29 cellular contexts compared by ENCODE assay signal in genomic region chr4:67130411-67130810, GRCh38.
"Had no signal": no experiment of that assay in that cellular context is flagged by ENCODE, and none has a peak within 500 bp of the region (broad histone marks: within the 10 kb centered on the region; RNA-seq: fewer than 3 reads in every experiment).

No MANE protein-coding gene starts in this region.

- H3K9me3 ChIP-seq: esophagus squamous epithelium, lower lobe of right lung, neutrophil, right lobe of liver, suprapubic skin, transverse colon, vagina had no signal

- H3K4me3 ChIP-seq: coronary artery, esophagus squamous epithelium, heart right ventricle, lower lobe of right lung, right lobe of liver, smooth muscle cell, suprapubic skin, transverse colon, vagina had no signal

- DNase-seq: dermis blood vessel endothelial cell; effector memory CD4-positive, alpha-beta T cell; erythroblast; esophagus squamous epithelium; foreskin melanocyte; glutamatergic neuron; heart right ventricle; hippocampal formation; left colon; left ventricle myocardium superior; lower lobe of right lung; naive B cell; right lobe of liver; stimulated activated CD4-positive, alpha-beta T cell treated with anti-CD3 and anti-CD28 coated beads, Interleukin-12 subunit alpha, Interleukin-12 subunit beta, amount 100 ng/mL, for 4 hours; stimulated activated CD4-positive, alpha-beta T cell treated with anti-CD3 and anti-CD28 coated beads, Interleukin-1b, Interleukin-23, amount 100 ng/mL, for 48 hours; stimulated activated CD4-positive, alpha-beta T cell treated with anti-CD3 and anti-CD28 coated beads, Interleukin-4, amount 100 ng/mL, for 1 hour; stimulated activated CD8-positive, alpha-beta memory T cell treated with anti-CD3 and anti-CD28 coated beads, Interleukin-4, amount 100 ng/mL, for 48 hours; stimulated activated naive CD4-positive, alpha-beta T cell; stimulated activated naive CD8-positive, alpha-beta T cell treated with anti-CD3 and anti-CD28 coated beads, Interleukin-15, amount 100 ng/mL, for 72 hours; transverse colon had no signal

- H3K79me2 ChIP-seq: parathyroid adenoma had no signal

- ATAC-seq: left colon, lower lobe of right lung, right lobe of liver had no signal

- H3K4me3 Mint-ChIP-seq: naive B cell; natural killer cell treated with Interleukin-12 subunit alpha and Interleukin-12 subunit beta and Interleukin-15 and Interleukin-18, amount 100 ng/mL, for 72 hours; neural crest cell; stimulated activated naive CD8-positive, alpha-beta T cell treated with anti-CD3 and anti-CD28 coated beads, Interleukin-15, amount 100 ng/mL, for 72 hours had no signal

- H3K27me3 Mint-ChIP-seq: naive B cell; natural killer cell treated with Interleukin-12 subunit alpha and Interleukin-12 subunit beta and Interleukin-15 and Interleukin-18, amount 100 ng/mL, for 72 hours; progenitor cell of endocrine pancreas; stimulated activated naive CD8-positive, alpha-beta T cell treated with anti-CD3 and anti-CD28 coated beads, Interleukin-15, amount 100 ng/mL, for 72 hours had no signal

- H3K4me1 ChIP-seq: esophagus squamous epithelium, heart right ventricle, lower lobe of right lung, parathyroid adenoma, right lobe of liver, suprapubic skin, transverse colon, vagina had no signal

- H3K36me3 ChIP-seq: esophagus squamous epithelium, heart right ventricle, lower lobe of right lung, neutrophil, right lobe of liver, suprapubic skin, transverse colon, vagina had no signal

- H3K27ac Mint-ChIP-seq: naive B cell; natural killer cell treated with Interleukin-12 subunit alpha and Interleukin-12 subunit beta and Interleukin-15 and Interleukin-18, amount 100 ng/mL, for 72 hours; progenitor cell of endocrine pancreas; stimulated activated naive CD8-positive, alpha-beta T cell treated with anti-CD3 and anti-CD28 coated beads, Interleukin-15, amount 100 ng/mL, for 72 hours had no signal

- H3K27me3 ChIP-seq: esophagus squamous epithelium, heart right ventricle, neutrophil, right lobe of liver, suprapubic skin, transverse colon, vagina had no signal

- H3K36me3 Mint-ChIP-seq: naive B cell had no signal

- H3K4me1 Mint-ChIP-seq: naive B cell had no signal

- H2AFZ ChIP-seq: parathyroid adenoma had no signal

- H3K9me3 Mint-ChIP-seq: neural crest cell had no signal

- H3K27ac ChIP-seq: coronary artery, esophagus squamous epithelium, lower lobe of right lung, neutrophil, parathyroid adenoma, right lobe of liver, suprapubic skin, transverse colon, vagina had no signal

- H3K9ac ChIP-seq: parathyroid adenoma had no signal

- H3K4me2 ChIP-seq: smooth muscle cell had no signal
